8 cellular contexts compared by ENCODE assay signal in genomic region chr17:29294580-29294900, GRCh38. TPM values are rescaled to one million over a fixed set of nuclear protein-coding genes. Genes with fewer than 3 reads are reported as not detected.
DNase-seq lines count a peak whose midpoint lies in the region; ATAC-seq and TF ChIP-seq lines count a peak whose summit lies in the region.

No MANE protein-coding gene starts in this region.

- POLR2A ChIA-PET in AG04449 (lab: Yijun Ruan, JAX) = interaction anchor here (0.6 to 1.5 kb wide), 26 partner anchors 9 to 297 kb away, joined by 3 to 12 read pairs (median 4); partner anchors contain the start of gene TAOK1

- peaks cover 26% of the 10 kb centered on the region for H3K4me1 ChIP-seq in muscle layer of colon (ENCODE audit: insufficient read depth, low read length)

- H3K36me3 ChIP-seq in muscle layer of colon (ENCODE audit: insufficient read depth, low read length) = no peaks in the 10 kb centered on the region

- peak overlapping the region; percentile 69 for H3K4me3 ChIP-seq in AG04449 (ENCODE audit: low read depth, low read length)
- peak overlapping the region; percentile 94 for H3K4me3 ChIP-seq in Jurkat, Clone E6-1 (ENCODE audit: low read length)
- peak overlapping the region; percentile 64 to 67 for H3K4me3 ChIP-seq in muscle layer of colon (ENCODE audit: low read depth in 1 of 2, low read length in 2 of 2)

- ATAC-seq in GM21381 (IDR thresholded peaks at IDR 0.05; ENCODE audit: unreplicated experiment) = no peak
- no peak for ATAC-seq in HG02981 (IDR thresholded peaks at IDR 0.05; ENCODE audit: unreplicated experiment)

- no peak for DNase-seq in AG04449 (ENCODE audit: low read depth, low spot score)
- DNase-seq in Jurkat, Clone E6-1 (ENCODE audit: low read depth, low spot score) = no peak
- no peak for DNase-seq in caudate nucleus (lab: John Stamatoyannopoulos, UW)
- DNase-seq in KG1 (lab: John Stamatoyannopoulos, UW) = no peak
- DNase-seq in iPS-NIHi11 (ENCODE audit: low spot score) = no peak

- CTCF ChIA-PET in AG04449 (lab: Yijun Ruan, JAX) = interaction anchor here (0.6 to 1.5 kb wide), 4 partner anchors 54 to 149 kb away, joined by 4 to 6 read pairs (median 4); no protein-coding TSS in a partner anchor

- H3K27ac ChIP-seq in caudate nucleus (ENCODE audit: low read depth, low read length) (peak overlapping the region; percentile 99), muscle layer of colon (ENCODE audit: low read depth, low read length) (peak overlapping the region; percentile 93)

- H3K9ac ChIP-seq in muscle layer of colon (ENCODE audit: low read length) = peak overlapping the region; percentile 81

- TF ChIP-seq CTCF in AG04449 (IDR thresholded peaks at IDR 0.05; ENCODE audit: insufficient read depth, low read length, missing control alignments) = no peak

- no peaks in the 10 kb centered on the region for H3K9me3 ChIP-seq in muscle layer of colon (ENCODE audit: low read length)

- no peaks in the 10 kb centered on the region for H3K27me3 ChIP-seq in muscle layer of colon (ENCODE audit: control insufficient read depth in 1 of 2, insufficient read depth in 2 of 2, low read length in 2 of 2)

RNA-seq across cellular contexts. Expression of gene NUFIP2, which starts 0.6 kb away (rescaled TPM):
- 37.0 TPM for polyA plus RNA-seq in Jurkat, Clone E6-1 (2012; ENCODE audit: insufficient read depth, insufficient read length)

RNA-seq across cellular contexts. Expression of gene CRYBA1, which starts 47.9 kb away (rescaled TPM):
- polyA plus RNA-seq in Jurkat, Clone E6-1 (2012; ENCODE audit: insufficient read depth, insufficient read length) = not detected
